ENCODE assay signal across 8 cellular contexts in the genomic region with DNA sequence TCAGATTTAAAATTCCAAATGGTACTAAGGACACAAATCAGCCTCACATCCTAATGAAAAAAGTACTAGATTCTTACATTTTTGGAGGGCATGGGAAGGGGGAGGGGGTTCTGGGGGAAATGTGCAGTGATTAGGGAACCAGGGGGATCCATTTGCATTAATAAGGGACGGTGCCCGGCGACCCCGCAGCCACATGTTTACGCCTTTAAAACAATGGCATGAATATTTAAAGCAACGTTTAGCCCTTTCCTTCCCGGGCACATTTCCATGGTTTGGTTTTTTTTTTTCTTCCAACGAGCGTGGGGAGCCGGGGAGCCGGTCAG. TPM values are rescaled to one million over a fixed set of nuclear protein-coding genes. Genes with fewer than 3 reads are reported as not detected.
DNase-seq lines count a peak whose midpoint lies in the region; ATAC-seq, FAIRE-seq and TF ChIP-seq lines count a peak whose summit lies in the region.

No MANE protein-coding gene starts in this region.

- H3K9me1 ChIP-seq in K562 (ENCODE audit: control insufficient read depth, insufficient read depth, low read length), result no peaks in the 10 kb centered on the region

- H3K79me2 ChIP-seq in K562 (ENCODE audit: control insufficient read depth, insufficient read depth, low read length), result peaks cover 41% of the 10 kb centered on the region

- peak overlapping the region; percentile 77 for H2AFZ ChIP-seq in K562 (ENCODE audit: low read depth, low read length)

- peaks cover 0 to 38% (median 22%) of the 10 kb centered on the region in 12 donors for H3K4me1 ChIP-seq in heart left ventricle
- peaks cover 10 to 17% of the 10 kb centered on the region in 2 experiments for H3K4me1 ChIP-seq in K562 (replicated peaks in 1 of 2; ENCODE audit: control insufficient read depth in 2 of 2, insufficient read depth in 2 of 2, low read length in 2 of 2)
- H3K4me1 ChIP-seq in upper lobe of right lung, result peaks cover 29% of the 10 kb centered on the region

- POLR2A ChIA-PET in K562 (lab: Yijun Ruan, JAX), result no interaction called here

- in situ Hi-C loops in K562 (cut with MboI), result no loop called here

- peak overlapping the region; percentile 76 to 96 for H3K9ac ChIP-seq in K562 (ENCODE audit: insufficient read depth in 1 of 2, low read depth in 2 of 2, low read length in 2 of 2)

- H3K27me3 ChIP-seq in heart left ventricle, result peaks cover 0 to 8% (median 0%) of the 10 kb centered on the region in 9 donors
- H3K27me3 ChIP-seq in K562 (ENCODE audit: control insufficient read depth in 2 of 2, insufficient read depth in 2 of 2, low read length in 2 of 2), result peaks cover 0 to 4% of the 10 kb centered on the region in 2 experiments; a peak in 2 of 5 replicates
- no peaks in the 10 kb centered on the region for H3K27me3 ChIP-seq in upper lobe of right lung

- H3K27ac ChIP-seq in heart left ventricle (peak overlapping the region; percentile 92 to 98 (median 95)), K562 (ENCODE audit: extremely low read depth, low read depth, low read length) (peak overlapping the region; percentile 85), upper lobe of right lung (peak overlapping the region; percentile 93)

- H3K9me3 ChIP-seq in heart left ventricle (no peaks in the 10 kb centered on the region), K562 (replicated peaks; ENCODE audit: control insufficient read depth, insufficient read depth, low read depth, low read length) (no peaks in the 10 kb centered on the region), upper lobe of right lung (no peaks in the 10 kb centered on the region)

- TF ChIP-seq POLR2A in heart left ventricle (IDR thresholded peaks at IDR 0.05) (no peak), K562 (conservative IDR thresholded peaks at IDR 0.05) (no peak)

- DNase-seq in heart left ventricle, result no peak
- DNase-seq in Right ventricle myocardium superior, result no peak
- DNase-seq in K562 (ENCODE audit: extremely low read depth in 1 of 4, low spot score in 3 of 4), result no peak
- peak; percentile 22 for DNase-seq in medulla oblongata (ENCODE audit: extremely low spot score)
- DNase-seq in upper lobe of right lung, result no peak
- DNase-seq in GDM1 (lab: John Stamatoyannopoulos, UW), result no peak
- DNase-seq in hippocampal formation (lab: John Stamatoyannopoulos, UW), result no peak

- H3K4me2 ChIP-seq in K562 (ENCODE audit: insufficient read depth, low read length), result peak overlapping the region; percentile 77

- H3K4me3 ChIP-seq in heart left ventricle (peak overlapping the region; percentile 62 to 92 (median 88)), K562 (peak overlapping the region; percentile 88), upper lobe of right lung (peak overlapping the region; percentile 75)

- TF ChIP-seq EP300 in K562 (IDR thresholded peaks at IDR 0.05; ENCODE audit: low read length), result no peak

- TF ChIP-seq CTCF in heart left ventricle (IDR thresholded peaks at IDR 0.05), result no peak
- TF ChIP-seq CTCF in K562 (IDR thresholded peaks at IDR 0.05 in 2 of 3, conservative IDR thresholded peaks at IDR 0.05 in 1 of 3; ENCODE audit: insufficient read depth in 2 of 3, low read depth in 1 of 3, low read length in 3 of 3), result no peak
- TF ChIP-seq CTCF in upper lobe of right lung (IDR thresholded peaks at IDR 0.05), result no peak

- intact Hi-C loops in heart left ventricle (cut with DNase I) (loop anchor here in 7 of 10 donors (2.0 to 5.0 kb wide), 4 partner anchors 44 to 185 kb away; a partner anchor contains a TSS), Right ventricle myocardium superior (cut with DNase I) (loop anchor here (5.0 kb wide), 1 partner anchor 45 kb away; a partner anchor contains a TSS), K562 (cut with micrococcal nuclease) (no loop called here), upper lobe of right lung (cut with DNase I) (no loop called here)

- ATAC-seq in heart left ventricle (no peak), Right ventricle myocardium superior (ENCODE audit: poor library complexity) (no peak), K562 (no peak), upper lobe of right lung (no peak), esophagus mucosa (no peak)

- TF ChIP-seq RAD21 in K562 (CRISPR knock-in tag; conservative IDR thresholded peaks at IDR 0.05 in 1 of 2, IDR thresholded peaks at IDR 0.05 in 1 of 2), result no peak

- no peak for FAIRE-seq in K562 (lab: Jason Lieb, UNC)

- BruUV-seq in K562 (replicated peaks; lab: Mats Ljungman, UMichigan), result no TSS peak

- H4K20me1 ChIP-seq in K562 (replicated peaks; ENCODE audit: control insufficient read depth, insufficient read depth, low read length), result no peaks in the 10 kb centered on the region

- peaks cover 0 to 8% (median 5%) of the 10 kb centered on the region in 9 donors for H3K36me3 ChIP-seq in heart left ventricle
- H3K36me3 ChIP-seq in K562 (ENCODE audit: control insufficient read depth, insufficient read depth, low read length), result peaks cover 24% of the 10 kb centered on the region; the same call in 2 of the 3 replicates
- no peaks in the 10 kb centered on the region for H3K36me3 ChIP-seq in upper lobe of right lung

- CTCF ChIA-PET in K562 (lab: Yijun Ruan, JAX; ENCODE audit: low intra/inter-chr PET ratio), result no interaction called here

- WGBS in heart left ventricle, 4 donors, result 0% methylated on average over 11 of the region's 11 CpGs
- WGBS in K562 (ENCODE audit: insufficient coverage, low coverage, missing lambda C conversion rate), result 0% methylated on average over 6 of the region's 11 CpGs

RNA-seq across cellular contexts. Expression of a gene that starts 1.2 kb away (rescaled TPM):
- total RNA-seq in heart left ventricle, result 10 to 100 TPM; 27.5 to 36.7 (median 31.1) TPM
- polyA plus RNA-seq in heart left ventricle, result 10 to 100 TPM; 14.6 to 32.8 TPM
- 27.8 TPM for total RNA-seq in Right ventricle myocardium superior
- total RNA-seq in K562 (2011; cell fraction: chromatin; rRNA removed; ENCODE audit: low replicate concordance), result 23.7 and 27.5 TPM in 2 replicates
- total RNA-seq in K562 (2011; cell fraction: nucleolus; rRNA removed), result 15.1 and 22.0 TPM in 2 replicates
- 25.2 and 36.9 TPM in 2 replicates for total RNA-seq in K562 (2011; cell fraction: nucleoplasm; rRNA removed)
- 35.5 and 35.7 TPM in 2 replicates for total RNA-seq in K562 (2014; rRNA removed)
- 41.8 and 51.1 TPM in 2 replicates for total RNA-seq in K562 (2014; rRNA removed; fragmentation: Illumina TruSeq; extraction: Trizol)
- total RNA-seq in K562 (2015; rRNA removed; fragmentation: Illumina TruSeq; extraction: Trizol), result 40.9 TPM in 2 replicates
- 39.9 and 45.3 TPM in 2 replicates for total RNA-seq in K562 (2021)
- polyA plus RNA-seq in K562 (2011; rRNA removed), result 63.4 and 82.8 TPM in 2 replicates
- polyA plus RNA-seq in K562 (2011; cell fraction: cytosol; rRNA removed), result 32.9 and 42.2 TPM in 2 replicates
- 29.2 and 32.9 TPM in 2 replicates for polyA plus RNA-seq in K562 (2011; cell fraction: nucleus; rRNA removed)
- 30.0 and 41.3 TPM in 2 replicates for polyA plus RNA-seq in K562 (2012)
- polyA plus RNA-seq in K562 (2014; fragmentation: Illumina TruSeq; extraction: Trizol), result 79.9 and 83.2 TPM in 2 replicates
- polyA plus RNA-seq in K562 (2014; fragmentation: Nextera tagmentation; extraction: Ambion mirVana), result 10 to 100 TPM; 14.7 to 15.9 TPM
- polyA plus RNA-seq in K562 (2014; rRNA removed), result 48.3 and 48.5 TPM in 2 replicates
- 91.6 and 99.5 TPM in 2 replicates for polyA minus RNA-seq in K562 (2011; rRNA and poly(A)+ RNA removed)
- 38.2 and 38.6 TPM in 2 replicates for polyA minus RNA-seq in K562 (2011; cell fraction: cytosol; rRNA and poly(A)+ RNA removed)
- polyA minus RNA-seq in K562 (2011; cell fraction: nucleus; rRNA and poly(A)+ RNA removed), result 6.6 and 14.6 TPM in 2 replicates
- total RNA-seq in upper lobe of right lung, result 38.9 TPM
- total RNA-seq in esophagus mucosa, result 31.4 TPM

RNA-seq across cellular contexts. Expression of a gene that starts 47.0 kb away (rescaled TPM):
- total RNA-seq in heart left ventricle (100 to 1,000 TPM in 7 of 9 donors, 10 to 100 TPM in 2; 70.9 to 181 (median 157) TPM), Right ventricle myocardium superior (181 TPM), K562 (2014; rRNA removed) (3.7 and 3.8 TPM in 2 replicates), K562 (2014; rRNA removed; fragmentation: Illumina TruSeq; extraction: Trizol) (4.0 and 4.4 TPM in 2 replicates), K562 (2015; rRNA removed; fragmentation: Illumina TruSeq; extraction: Trizol) (5.4 and 6.1 TPM in 2 replicates), K562 (2021) (4.9 and 5.2 TPM in 2 replicates), upper lobe of right lung (29.6 TPM), esophagus mucosa (5.7 TPM)
- polyA plus RNA-seq in heart left ventricle (100 to 1,000 TPM in 1 of 2 donors, 10 to 100 TPM in 1; 58.1 to 124 TPM), K562 (2011; rRNA removed) (5.7 and 6.1 TPM in 2 replicates), K562 (2014; fragmentation: Illumina TruSeq; extraction: Trizol) (5.8 and 6.5 TPM in 2 replicates), K562 (2014; fragmentation: Nextera tagmentation; extraction: Ambion mirVana) (1 to 10 TPM; 6.3 to 6.9 TPM), K562 (2014; rRNA removed) (4.2 and 6.2 TPM in 2 replicates)
- total RNA-seq in K562 (2011; cell fraction: chromatin; rRNA removed; ENCODE audit: low replicate concordance), result 2.6 and 4.8 TPM in 2 replicates
- total RNA-seq in K562 (2011; cell fraction: nucleolus; rRNA removed), result 1.1 and 1.8 TPM in 2 replicates
- 2.4 and 2.8 TPM in 2 replicates for total RNA-seq in K562 (2011; cell fraction: nucleoplasm; rRNA removed)
- 4.8 and 5.3 TPM in 2 replicates for polyA plus RNA-seq in K562 (2011; cell fraction: cytosol; rRNA removed)
- 2.5 and 3.2 TPM in 2 replicates for polyA plus RNA-seq in K562 (2011; cell fraction: nucleus; rRNA removed)
- polyA plus RNA-seq in K562 (2012), result 7.6 and 14.7 TPM in 2 replicates
- 2.0 and 2.5 TPM in 2 replicates for polyA minus RNA-seq in K562 (2011; rRNA and poly(A)+ RNA removed)
- polyA minus RNA-seq in K562 (2011; cell fraction: cytosol; rRNA and poly(A)+ RNA removed), result 1.0 and 2.8 TPM in 2 replicates
- polyA minus RNA-seq in K562 (2011; cell fraction: nucleus; rRNA and poly(A)+ RNA removed), result 0.81 and 1.00 TPM in 2 replicates

Comparison
In these comparisons a context has a peak if more than half of its experiments do, and no peak if none do; other contexts are left out.
1. intact Hi-C loops: an anchor here in heart left ventricle (2.0 to 5.0 kb wide) and Right ventricle myocardium superior (5.0 kb wide); none called in K562 and upper lobe of right lung.